ENCODE assay signal across 13 cellular contexts in genomic region chr3:42610978-42611377, GRCh38. TPM values are rescaled to one million over a fixed set of nuclear protein-coding genes. Genes with fewer than 3 reads are reported as not detected.
A peak's percentile ranks its signal among the peaks of the same experiment; 100 is the strongest.
DNase-seq lines count a peak whose midpoint lies in the region; ATAC-seq, FAIRE-seq and TF ChIP-seq lines count a peak whose summit lies in the region.
"Had no signal": no experiment of that assay in that cellular context is flagged by ENCODE, and none has a peak within 500 bp of the region (broad histone marks: within the 10 kb centered on the region; RNA-seq: fewer than 3 reads in every experiment).

No MANE protein-coding gene starts in this region.

- TF ChIP-seq EP300 in A549 (IDR thresholded peaks at IDR 0.05) (no peak), GM12878 (IDR thresholded peaks at IDR 0.05; ENCODE audit: borderline replicate concordance in 1 of 2, control insufficient read depth in 1 of 2, low read depth in 2 of 2, low read length in 2 of 2) (no peak)

- TF ChIP-seq POLR2A in A549 (IDR thresholded peaks at IDR 0.05; ENCODE audit: low read length) = no peak
- no peak for TF ChIP-seq POLR2A in GM12878 (IDR thresholded peaks at IDR 0.05; ENCODE audit: low read depth, low read length)

- TF ChIP-seq CTCF in A549 (IDR thresholded peaks at IDR 0.05) (no peak), GM12878 (IDR thresholded peaks at IDR 0.05 in 2 of 3, conservative IDR thresholded peaks at IDR 0.05 in 1 of 3; ENCODE audit: control insufficient read depth in 2 of 3, extremely low read depth in 1 of 3, insufficient read depth in 1 of 3, low read depth in 3 of 3, low read length in 3 of 3) (no peak)

- RAD21 ChIA-PET in GM12878 (lab: Charles Lee; ENCODE audit: unreplicated experiment) = no interaction called here

- H2AFZ ChIP-seq in GM23248 (no peak overlapping the region), GM12878 (ENCODE audit: control insufficient read depth, low read depth, low read length) (no peak overlapping the region)

- H3K4me1 ChIP-seq in A549 (peaks cover 15% of the 10 kb centered on the region; the same call in 2 of the 3 replicates), GM23248 (ENCODE audit: insufficient read depth) (peaks cover 14% of the 10 kb centered on the region), GM12878 (ENCODE audit: control insufficient read depth, insufficient read depth, low read length) (peaks cover 3% of the 10 kb centered on the region; the same call in 1 of the 2 replicates), muscle layer of colon (ENCODE audit: insufficient read depth, low read length) (peaks cover 40% of the 10 kb centered on the region)

- WGBS in A549 (ENCODE audit: missing lambda C conversion rate) = 93% methylated on average over 1 of the region's 1 CpG
- 100% methylated on average over 1 of the region's 1 CpG for WGBS in GM23248 (ENCODE audit: low coverage in 1 of 2, low lambda C conversion rate in 2 of 2, missing lambda C conversion rate in 2 of 2), 2 experiments
- WGBS in GM12878 (ENCODE audit: insufficient coverage, insufficient replicate concordance, low lambda C conversion rate, missing lambda C conversion rate) = 100% methylated on average over 1 of the region's 1 CpG

- no peak overlapping the region for H3K4me3 ChIP-seq in A549
- no peak overlapping the region for H3K4me3 ChIP-seq in GM23248
- H3K4me3 ChIP-seq in GM12878 = no peak overlapping the region
- no peak overlapping the region for H3K4me3 ChIP-seq in muscle layer of colon (ENCODE audit: low read depth in 1 of 2, low read length in 2 of 2)

- H3K27ac ChIP-seq in A549 (no peak overlapping the region), GM23248 (0 out of 2 replicates have a peak overlapping the region, but pooled peaks have one; percentile 4), GM12878 (ENCODE audit: control insufficient read depth, insufficient read depth) (no peak overlapping the region), muscle layer of colon (ENCODE audit: low read depth, low read length) (no peak overlapping the region)

- ATAC-seq in A549 (no peak), GM12878 (peak; percentile 30; the same call in 1 of the 3 replicates), HG03095 (IDR thresholded peaks at IDR 0.05; ENCODE audit: unreplicated experiment) (no peak)

- H3F3A ChIP-seq in GM23248 (ENCODE audit: insufficient read depth) = no peaks in the 10 kb centered on the region

- CTCF ChIA-PET in A549 (lab: Yijun Ruan, JAX) = interaction anchor here (0.7 kb wide), 1 partner anchor 193 kb away, joined by 3 read pairs; the partner anchor contains the start of gene HIGD1A
- CTCF ChIA-PET in GM12878 (lab: Yijun Ruan, JAX) = interaction anchor here (0.7 to 4.6 kb wide), 6 partner anchors 9 to 1366 kb away, joined by 3 to 41 read pairs (median 4); partner anchors contain the start of genes NKTR and SEC22C

- H3K9me3 ChIP-seq in A549 (no peaks in the 10 kb centered on the region), GM23248 (ENCODE audit: low read depth) (no peaks in the 10 kb centered on the region), GM12878 (replicated peaks; ENCODE audit: control insufficient read depth, insufficient read depth, low read length) (no peaks in the 10 kb centered on the region; the same call in 1 of the 3 replicates), muscle layer of colon (ENCODE audit: low read length) (no peaks in the 10 kb centered on the region)

- in situ Hi-C loops in GM23248 (cut with MboI) = no loop called here
- in situ Hi-C loops in GM12878 (cut with MboI) = no loop called here

- TF ChIP-seq RAD21 in A549 (conservative IDR thresholded peaks at IDR 0.05 in 1 of 2, IDR thresholded peaks at IDR 0.05 in 1 of 2) = no peak
- no peak for TF ChIP-seq RAD21 in GM12878 (IDR thresholded peaks at IDR 0.05; ENCODE audit: insufficient read depth, low read depth, low read length)

- H3K4me2 ChIP-seq in A549 (0 out of 3 replicates have a peak overlapping the region, but pooled peaks have one; percentile 9), GM23248 (ENCODE audit: unreplicated experiment) (no peak overlapping the region), GM12878 (ENCODE audit: control insufficient read depth, insufficient read depth) (no peak overlapping the region)

- H4K20me1 ChIP-seq in GM23248 (ENCODE audit: insufficient read depth) (no peaks in the 10 kb centered on the region; the same call in 1 of the 2 replicates), GM12878 (ENCODE audit: control insufficient read depth, insufficient read depth) (no peaks in the 10 kb centered on the region)

- SMC1A ChIA-PET in GM12878 (lab: Charles Lee; ENCODE audit: uncharacterized antibody, unreplicated experiment) = interaction anchor here (1.1 to 3.7 kb wide), 4 partner anchors 9 to 23 kb away, joined by 3 to 31 read pairs (median 4); partner anchors contain the start of gene NKTR

- H3K9me2 ChIP-seq in GM23248 (ENCODE audit: insufficient read depth) = no peaks in the 10 kb centered on the region

- POLR2A ChIA-PET in A549 (lab: Yijun Ruan, JAX) = no interaction called here
- POLR2A ChIA-PET in GM12878 (lab: Charles Lee) = interaction anchor here (0.7 to 1.5 kb wide), 3 partner anchors 8 to 268 kb away, joined by 7 to 10 read pairs (median 7); partner anchors contain the start of gene NKTR

- H3K27me3 ChIP-seq in GM23248 (replicated peaks; ENCODE audit: insufficient read depth) (no peaks in the 10 kb centered on the region), GM12878 (replicated peaks in 1 of 2; ENCODE audit: control insufficient read depth in 2 of 2, insufficient read depth in 2 of 2, low read length in 1 of 2) (no peaks in the 10 kb centered on the region), muscle layer of colon (ENCODE audit: control insufficient read depth in 1 of 2, insufficient read depth in 2 of 2, low read length in 2 of 2) (no peaks in the 10 kb centered on the region)

- DNase-seq in A549 (ENCODE audit: low read depth in 1 of 2, low spot score in 1 of 2) (no peak), GM23248 (peak; percentile 21), GM12878 (ENCODE audit: low read depth, low spot score) (no peak), globus pallidus (ENCODE audit: low spot score) (no peak), GM19238 (ENCODE audit: insufficient read length, low spot score) (no peak), amygdala (lab: John Stamatoyannopoulos, UW) (no peak)
- DNase-seq: activated T-cell treated with anti-CD3 and anti-CD28 coated beads for 4 hours, C1 segment of cervical spinal cord, foreskin fibroblast, kidney glomerular epithelial cell, NCI-H2171 treated with DMSO at 0.1 percent for 48 hours had no signal

- FAIRE-seq in A549 (lab: Jason Lieb, UNC) = no peak
- no peak for FAIRE-seq in GM12878 (lab: Jason Lieb, UNC)

- H3K9ac ChIP-seq in GM23248 = 0 out of 2 replicates have a peak overlapping the region, but pooled peaks have one; percentile 1
- no peak overlapping the region for H3K9ac ChIP-seq in GM12878 (ENCODE audit: control insufficient read depth, insufficient read depth, low read length)
- H3K9ac ChIP-seq in muscle layer of colon (ENCODE audit: low read length) = peak overlapping the region; percentile 44

- H3K36me3 ChIP-seq in GM23248 (ENCODE audit: low read depth) (peaks cover 8% of the 10 kb centered on the region; the same call in 1 of the 2 replicates), GM12878 (ENCODE audit: control insufficient read depth in 2 of 2, insufficient read depth in 2 of 2, low read length in 1 of 2) (peaks cover 0 to 23% of the 10 kb centered on the region in 2 experiments; a peak in 3 of 4 replicates), muscle layer of colon (ENCODE audit: insufficient read depth, low read length) (peaks cover 9% of the 10 kb centered on the region)

- peaks cover 100% of the 10 kb centered on the region for H3K79me2 ChIP-seq in GM23248 (ENCODE audit: insufficient read depth)
- peaks cover 89% of the 10 kb centered on the region for H3K79me2 ChIP-seq in GM12878 (ENCODE audit: control insufficient read depth, insufficient read depth, low read length)

- no TSS peak for BruUV-seq in GM12878 (replicated peaks; lab: Mats Ljungman, UMichigan)

- intact Hi-C loops in GM12878 (cut with micrococcal nuclease; ENCODE audit: unreplicated experiment) = no loop called here

RNA-seq across cellular contexts. Expression of gene NKTR, which starts 10.5 kb away (rescaled TPM):
- polyA plus RNA-seq in A549 (2011; rRNA removed) (37.0 and 49.3 TPM in 2 replicates), A549 (2017; fragmentation: RNase III; extraction: RNeasy Plus Mini Kit Qiagen cat#74134 plus additional on column Dnase treatment) (16.2 to 17.8 TPM (median 17.7 TPM) in 3 replicates), GM23248 (2016; fragmentation: Nextera tagmentation; extraction: Ambion mirVana) (25.8 and 32.6 TPM in 2 replicates), GM12878 (2011; rRNA removed) (87.0 and 148 TPM in 2 replicates), GM12878 (2014; fragmentation: Illumina TruSeq; extraction: Trizol) (91.9 and 128 TPM in 2 replicates), GM12878 (2014; fragmentation: Nextera tagmentation; extraction: Ambion mirVana) (10 to 100 TPM; 15.3 to 27.8 TPM), GM12878 (2014; rRNA removed) (62.6 and 73.7 TPM in 2 replicates), GM12878 (2016; fragmentation: Nextera tagmentation; extraction: Ambion mirVana) (10 to 100 TPM; 40.0 to 46.0 TPM)
- 4.6 and 5.2 TPM in 2 replicates for polyA plus RNA-seq in A549 (2012; cell fraction: cytosol; rRNA removed)
- polyA plus RNA-seq in A549 (2012; cell fraction: nucleus; rRNA removed) = 14.5 and 21.9 TPM in 2 replicates
- 13.6 and 14.7 TPM in 2 replicates for polyA minus RNA-seq in A549 (2011; rRNA and poly(A)+ RNA removed)
- total RNA-seq in GM23248 (2014; rRNA removed; shearing (Covaris generic)) = 26.0 and 41.9 TPM in 2 replicates
- 778 and 789 TPM in 2 replicates for total RNA-seq in GM12878 (2013; cell fraction: nucleolus; rRNA removed)
- total RNA-seq in GM12878 (2014; rRNA removed) (59.6 and 72.6 TPM in 2 replicates), GM12878 (2014; rRNA removed; fragmentation: Illumina TruSeq; extraction: Trizol) (77.5 and 84.0 TPM in 2 replicates), GM12878 (2021) (45.0 and 51.1 TPM in 2 replicates)
- 36.3 TPM for polyA plus RNA-seq in GM12878 (2011; ENCODE audit: low read depth)
- polyA plus RNA-seq in GM12878 (2011; cell fraction: cytosol; rRNA removed) = 19.4 and 23.0 TPM in 2 replicates
- polyA plus RNA-seq in GM12878 (2011; cell fraction: nucleus; rRNA removed) = 209 and 223 TPM in 2 replicates
- 50.3 and 54.0 TPM in 2 replicates for polyA plus RNA-seq in GM12878 (2012)
- polyA minus RNA-seq in GM12878 (2011; rRNA and poly(A)+ RNA removed) = 49.7 and 59.7 TPM in 2 replicates
- 14.8 and 23.2 TPM in 2 replicates for polyA minus RNA-seq in GM12878 (2011; cell fraction: cytosol; rRNA and poly(A)+ RNA removed)
- 129 and 184 TPM in 2 replicates for polyA minus RNA-seq in GM12878 (2011; cell fraction: nucleus; rRNA and poly(A)+ RNA removed)

RNA-seq across cellular contexts. Expression of gene SS18L2, which starts 20.3 kb away (rescaled TPM):
- polyA plus RNA-seq in A549 (2011; rRNA removed) = 30.9 and 33.8 TPM in 2 replicates
- polyA plus RNA-seq in A549 (2012; cell fraction: cytosol; rRNA removed) = 16.8 and 17.0 TPM in 2 replicates
- polyA plus RNA-seq in A549 (2012; cell fraction: nucleus; rRNA removed) = 5.3 and 7.1 TPM in 2 replicates
- polyA plus RNA-seq in A549 (2017; fragmentation: RNase III; extraction: RNeasy Plus Mini Kit Qiagen cat#74134 plus additional on column Dnase treatment) = 21.8 to 27.6 TPM (median 24.0 TPM) in 3 replicates
- 7.1 and 8.5 TPM in 2 replicates for polyA minus RNA-seq in A549 (2011; rRNA and poly(A)+ RNA removed)
- total RNA-seq in GM23248 (2014; rRNA removed; shearing (Covaris generic)) = 11.1 and 23.5 TPM in 2 replicates
- polyA plus RNA-seq in GM23248 (2016; fragmentation: Nextera tagmentation; extraction: Ambion mirVana) = 46.9 and 49.1 TPM in 2 replicates
- total RNA-seq in GM12878 (2013; cell fraction: nucleolus; rRNA removed) = 10.6 and 11.8 TPM in 2 replicates
- total RNA-seq in GM12878 (2014; rRNA removed) = 80.4 and 82.2 TPM in 2 replicates
- total RNA-seq in GM12878 (2014; rRNA removed; fragmentation: Illumina TruSeq; extraction: Trizol) = 58.5 and 65.2 TPM in 2 replicates
- total RNA-seq in GM12878 (2021) = 60.6 and 61.0 TPM in 2 replicates
- 118 TPM for polyA plus RNA-seq in GM12878 (2011; ENCODE audit: low read depth)
- polyA plus RNA-seq in GM12878 (2011; rRNA removed) = 137 and 199 TPM in 2 replicates
- polyA plus RNA-seq in GM12878 (2011; cell fraction: cytosol; rRNA removed) = 56.8 and 60.7 TPM in 2 replicates
- polyA plus RNA-seq in GM12878 (2011; cell fraction: nucleus; rRNA removed) = 35.1 and 38.9 TPM in 2 replicates
- 77.2 and 92.3 TPM in 2 replicates for polyA plus RNA-seq in GM12878 (2012)
- 80.7 and 96.7 TPM in 2 replicates for polyA plus RNA-seq in GM12878 (2014; fragmentation: Illumina TruSeq; extraction: Trizol)
- polyA plus RNA-seq in GM12878 (2014; fragmentation: Nextera tagmentation; extraction: Ambion mirVana) = 100 to 1,000 TPM; 293 to 375 TPM
- polyA plus RNA-seq in GM12878 (2014; rRNA removed) = 85.4 and 97.5 TPM in 2 replicates
- polyA plus RNA-seq in GM12878 (2016; fragmentation: Nextera tagmentation; extraction: Ambion mirVana) = 100 to 1,000 TPM; 181 to 193 TPM
- polyA minus RNA-seq in GM12878 (2011; rRNA and poly(A)+ RNA removed) = 23.4 and 38.6 TPM in 2 replicates
- polyA minus RNA-seq in GM12878 (2011; cell fraction: cytosol; rRNA and poly(A)+ RNA removed) = 10.7 and 22.6 TPM in 2 replicates
- 16.4 and 19.8 TPM in 2 replicates for polyA minus RNA-seq in GM12878 (2011; cell fraction: nucleus; rRNA and poly(A)+ RNA removed)

RNA-seq across cellular contexts. Expression of gene SEC22C, which starts 29.2 kb away (rescaled TPM):
- polyA plus RNA-seq in A549 (2011; rRNA removed) (36.2 and 41.5 TPM in 2 replicates), A549 (2017; fragmentation: RNase III; extraction: RNeasy Plus Mini Kit Qiagen cat#74134 plus additional on column Dnase treatment) (29.8 to 32.9 TPM (median 31.0 TPM) in 3 replicates), GM23248 (2016; fragmentation: Nextera tagmentation; extraction: Ambion mirVana) (55.9 and 56.9 TPM in 2 replicates), GM12878 (2011; rRNA removed) (29.6 and 31.1 TPM in 2 replicates), GM12878 (2014; fragmentation: Illumina TruSeq; extraction: Trizol) (39.5 and 47.5 TPM in 2 replicates), GM12878 (2014; fragmentation: Nextera tagmentation; extraction: Ambion mirVana) (10 to 100 TPM; 15.6 to 19.3 TPM), GM12878 (2014; rRNA removed) (38.6 and 44.4 TPM in 2 replicates), GM12878 (2016; fragmentation: Nextera tagmentation; extraction: Ambion mirVana) (10 to 100 TPM; 46.0 to 47.0 TPM)
- polyA plus RNA-seq in A549 (2012; cell fraction: cytosol; rRNA removed) = 15.2 and 22.0 TPM in 2 replicates
- polyA plus RNA-seq in A549 (2012; cell fraction: nucleus; rRNA removed) = 11.4 and 22.1 TPM in 2 replicates
- polyA minus RNA-seq in A549 (2011; rRNA and poly(A)+ RNA removed) = 20.1 and 21.2 TPM in 2 replicates
- total RNA-seq in GM23248 (2014; rRNA removed; shearing (Covaris generic)) = 67.3 and 80.1 TPM in 2 replicates
- total RNA-seq in GM12878 (2013; cell fraction: nucleolus; rRNA removed) = 49.4 and 57.2 TPM in 2 replicates
- total RNA-seq in GM12878 (2014; rRNA removed) (45.0 and 56.6 TPM in 2 replicates), GM12878 (2014; rRNA removed; fragmentation: Illumina TruSeq; extraction: Trizol) (41.0 and 44.9 TPM in 2 replicates), GM12878 (2021) (35.8 and 36.2 TPM in 2 replicates)
- polyA plus RNA-seq in GM12878 (2011; ENCODE audit: low read depth) = 18.2 TPM
- polyA plus RNA-seq in GM12878 (2011; cell fraction: cytosol; rRNA removed) = 25.3 and 26.2 TPM in 2 replicates
- 17.2 and 19.9 TPM in 2 replicates for polyA plus RNA-seq in GM12878 (2011; cell fraction: nucleus; rRNA removed)
- 19.5 and 21.3 TPM in 2 replicates for polyA plus RNA-seq in GM12878 (2012)
- 21.8 and 21.9 TPM in 2 replicates for polyA minus RNA-seq in GM12878 (2011; rRNA and poly(A)+ RNA removed)
- polyA minus RNA-seq in GM12878 (2011; cell fraction: cytosol; rRNA and poly(A)+ RNA removed) = 6.8 and 10.2 TPM in 2 replicates
- 4.8 and 8.6 TPM in 2 replicates for polyA minus RNA-seq in GM12878 (2011; cell fraction: nucleus; rRNA and poly(A)+ RNA removed)

RNA-seq across cellular contexts. Expression of gene ZBTB47, which starts 42.5 kb away (rescaled TPM):
- polyA plus RNA-seq in A549 (2011; rRNA removed) (2.5 and 3.0 TPM in 2 replicates), A549 (2017; fragmentation: RNase III; extraction: RNeasy Plus Mini Kit Qiagen cat#74134 plus additional on column Dnase treatment) (5.2 to 7.1 TPM (median 6.8 TPM) in 3 replicates), GM23248 (2016; fragmentation: Nextera tagmentation; extraction: Ambion mirVana) (5.2 TPM in 2 replicates), GM12878 (2011; rRNA removed) (0.37 and 0.92 TPM in 2 replicates), GM12878 (2014; fragmentation: Illumina TruSeq; extraction: Trizol) (0.49 and 1.1 TPM in 2 replicates), GM12878 (2014; fragmentation: Nextera tagmentation; extraction: Ambion mirVana) (under 1 TPM in 1 of 2 experiments, not detected in 1; 0.04 TPM), GM12878 (2014; rRNA removed) (2.0 and 2.3 TPM in 2 replicates), GM12878 (2016; fragmentation: Nextera tagmentation; extraction: Ambion mirVana) (under 1 TPM; 0.06 to 0.12 TPM)
- 3.8 and 5.1 TPM in 2 replicates for polyA plus RNA-seq in A549 (2012; cell fraction: cytosol; rRNA removed)
- polyA plus RNA-seq in A549 (2012; cell fraction: nucleus; rRNA removed) = 9.6 and 12.8 TPM in 2 replicates
- 6.3 and 8.0 TPM in 2 replicates for polyA minus RNA-seq in A549 (2011; rRNA and poly(A)+ RNA removed)
- 65.4 and 72.8 TPM in 2 replicates for total RNA-seq in GM23248 (2014; rRNA removed; shearing (Covaris generic))
- 6.0 and 7.1 TPM in 2 replicates for total RNA-seq in GM12878 (2013; cell fraction: nucleolus; rRNA removed)
- total RNA-seq in GM12878 (2014; rRNA removed) (3.1 TPM in 2 replicates), GM12878 (2014; rRNA removed; fragmentation: Illumina TruSeq; extraction: Trizol) (1.0 TPM in 2 replicates), GM12878 (2021) (3.1 and 3.4 TPM in 2 replicates)
- 0.79 TPM for polyA plus RNA-seq in GM12878 (2011; ENCODE audit: low read depth)
- polyA plus RNA-seq in GM12878 (2011; cell fraction: cytosol; rRNA removed) = 1.1 and 1.6 TPM in 2 replicates
- 4.2 and 4.7 TPM in 2 replicates for polyA plus RNA-seq in GM12878 (2011; cell fraction: nucleus; rRNA removed)
- polyA plus RNA-seq in GM12878 (2012) = 1.7 and 2.0 TPM in 2 replicates
- 1.7 and 3.1 TPM in 2 replicates for polyA minus RNA-seq in GM12878 (2011; rRNA and poly(A)+ RNA removed)
- polyA minus RNA-seq in GM12878 (2011; cell fraction: cytosol; rRNA and poly(A)+ RNA removed) = 0.67 and 0.73 TPM in 2 replicates
- polyA minus RNA-seq in GM12878 (2011; cell fraction: nucleus; rRNA and poly(A)+ RNA removed) = 1.9 and 4.0 TPM in 2 replicates
